8 cellular contexts compared by ENCODE assay signal in genomic region chr14:69363055-69363454, GRCh38. TPM values are rescaled to one million over a fixed set of nuclear protein-coding genes. Genes with fewer than 3 reads are reported as not detected.
DNase-seq lines count a peak whose midpoint lies in the region; ATAC-seq and TF ChIP-seq lines count a peak whose summit lies in the region.
"Had no signal": no experiment of that assay in that cellular context is flagged by ENCODE, and none has a peak within 500 bp of the region (broad histone marks: within the 10 kb centered on the region; RNA-seq: fewer than 3 reads in every experiment).

No MANE protein-coding gene starts in this region.

- no peak overlapping the region for H3K27ac ChIP-seq in brain microvascular endothelial cell

- ATAC-seq in HG03460 (IDR thresholded peaks at IDR 0.05; ENCODE audit: unreplicated experiment): no peak

- H3K36me3 ChIP-seq in H7 (replicated peaks; ENCODE audit: control insufficient read depth, insufficient read depth, low read length) (no peaks in the 10 kb centered on the region), brain microvascular endothelial cell (replicated peaks) (no peaks in the 10 kb centered on the region)

- peak; percentile 84 for DNase-seq in H7
- DNase-seq in brain microvascular endothelial cell: peak; percentile 21
- DNase-seq in iPS-NIHi7 (ENCODE audit: extremely low spot score): peak; percentile 75
- peak; percentile 62 for DNase-seq in superior temporal gyrus (ENCODE audit: extremely low spot score)
- no peak for DNase-seq in SKM-1 (lab: John Stamatoyannopoulos, UW; ENCODE audit: unreplicated experiment)
- DNase-seq in NCI-H2081 treated with DMSO at 0.1 percent for 48 hours (lab: John Stamatoyannopoulos, UW): no peak
- DNase-seq: OCI-M1 had no signal

- no peaks in the 10 kb centered on the region for H3K27me3 ChIP-seq in H7 (ENCODE audit: control insufficient read depth, insufficient read depth, low read length)
- H3K27me3 ChIP-seq in brain microvascular endothelial cell (replicated peaks): no peaks in the 10 kb centered on the region

- in situ Hi-C loops in brain microvascular endothelial cell (cut with HindIII; ENCODE audit: low pct_ligation_motif_present, low sequenced_read_pairs): no loop called here

- TF ChIP-seq CTCF in brain microvascular endothelial cell (IDR thresholded peaks at IDR 0.05; ENCODE audit: low read depth, low read length, missing control alignments): peak; percentile 76

- no peak overlapping the region for H3K4me3 ChIP-seq in H7 (ENCODE audit: insufficient read depth, low read depth, low read length)
- no peak overlapping the region for H3K4me3 ChIP-seq in brain microvascular endothelial cell (ENCODE audit: low read depth, low read length)

RNA-seq across cellular contexts. Expression of gene ERH, which starts 35.0 kb away (rescaled TPM):
- total RNA-seq in H7 (2014; rRNA removed; shearing (Covaris generic)): 207 and 394 TPM in 2 replicates

RNA-seq across cellular contexts. Expression of gene SLC39A9, which starts 35.4 kb away (rescaled TPM):
- 53.1 and 55.5 TPM in 2 replicates for total RNA-seq in H7 (2014; rRNA removed; shearing (Covaris generic))

Comparison
In these comparisons a context has a peak if more than half of its experiments do, and no peak if none do; other contexts are left out.
1. DNase-seq: peak in H7 (single experiment), brain microvascular endothelial cell (single experiment), iPS-NIHi7 (single experiment) and superior temporal gyrus (single experiment); none in SKM-1 (single experiment) and NCI-H2081 treated with DMSO at 0.1 percent for 48 hours (single experiment).